Comparison of ENCODE assay signal across 15 cellular contexts in the genomic region with DNA sequence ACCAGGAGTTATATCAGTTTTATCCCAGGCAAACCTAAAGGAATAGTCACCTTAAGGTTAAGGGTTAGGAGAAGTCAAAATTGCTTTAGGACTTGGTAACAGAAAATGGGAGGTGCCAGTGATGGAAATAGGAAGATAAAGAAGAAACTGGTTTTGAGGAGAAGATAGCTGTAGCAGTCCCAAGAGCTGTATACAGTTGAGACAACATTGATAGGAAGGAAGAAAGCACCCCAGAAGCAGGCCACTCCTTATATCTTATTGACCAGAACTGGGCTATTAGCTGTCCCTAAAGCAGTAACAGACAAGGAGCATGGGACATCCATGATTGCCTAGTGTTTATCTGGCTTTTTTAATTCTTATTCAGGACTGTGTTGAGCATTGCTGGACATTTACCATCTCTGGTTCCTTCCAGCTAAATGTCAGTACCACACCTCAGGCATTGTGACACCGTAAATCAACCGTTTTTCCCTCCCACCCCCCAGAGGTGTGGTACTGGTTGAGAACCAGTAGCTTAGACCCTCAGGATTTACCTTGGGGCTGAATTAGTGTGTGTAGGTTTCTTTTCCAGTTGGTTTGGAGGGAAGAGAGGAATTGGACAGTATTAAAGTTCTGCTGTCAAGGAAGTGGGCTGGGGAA. TPM values are rescaled to one million over a fixed set of nuclear protein-coding genes. Genes with fewer than 3 reads are reported as not detected.
DNase-seq lines count a peak whose midpoint lies in the region; ATAC-seq, FAIRE-seq and TF ChIP-seq lines count a peak whose summit lies in the region.
"Had no signal": no experiment of that assay in that cellular context is flagged by ENCODE, and none has a peak within 500 bp of the region (broad histone marks: within the 10 kb centered on the region; RNA-seq: fewer than 3 reads in every experiment).

No MANE protein-coding gene starts in this region.

- H3K4me1 ChIP-seq in SK-N-SH (ENCODE audit: control insufficient read depth in 1 of 2, insufficient read depth in 2 of 2, low read depth in 1 of 2, low read length in 1 of 2) (peaks cover 0 to 5% of the 10 kb centered on the region in 2 experiments; a peak in 2 of 4 replicates), astrocyte (ENCODE audit: insufficient read depth, low read length) (peaks cover 4% of the 10 kb centered on the region)

- TF ChIP-seq CTCF in SK-N-SH (IDR thresholded peaks at IDR 0.05) (no peak), astrocyte (IDR thresholded peaks at IDR 0.05; ENCODE audit: insufficient read depth, low read depth, low read length) (no peak), neural cell (IDR thresholded peaks at IDR 0.05; ENCODE audit: poor library complexity, severe bottlenecking) (no peak)

- ATAC-seq in SK-N-SH treated with all-trans-retinoic acid at 6 μM for 48 hours (no peak), HG03521 (IDR thresholded peaks at IDR 0.05; ENCODE audit: unreplicated experiment) (no peak), HG02938 (IDR thresholded peaks at IDR 0.05; ENCODE audit: unreplicated experiment) (no peak)
- ATAC-seq: pancreas had no signal

- H3K36me3 ChIP-seq in SK-N-SH (replicated peaks in 1 of 2; ENCODE audit: control insufficient read depth in 1 of 2, insufficient read depth in 2 of 2, low read length in 1 of 2) (peaks cover 0 to 15% of the 10 kb centered on the region in 2 experiments), astrocyte (ENCODE audit: insufficient read depth, low read length) (no peaks in the 10 kb centered on the region), neural cell (ENCODE audit: insufficient read depth, low read length) (no peaks in the 10 kb centered on the region)
- H3K36me3 ChIP-seq: ascending aorta, pancreas had no signal

- peak overlapping the region; percentile 87 for H3K4me3 Mint-ChIP-seq in astrocyte (ENCODE audit: unreplicated experiment)
- no peak overlapping the region for H3K4me3 Mint-ChIP-seq in activated CD4-positive, alpha-beta T cell treated with anti-CD3 and anti-CD28 coated beads, Interleukin-2, amount 10 ng/mL, durations not matched to agents 24 days and 14 days

- intact Hi-C loops in activated CD4-positive, alpha-beta T cell treated with anti-CD3 and anti-CD28 coated beads, Interleukin-2, amount 10 ng/mL, durations not matched to agents 24 days and 14 days (cut with micrococcal nuclease), result loop anchor here (2.0 to 5.0 kb wide), 2 partner anchors 99 to 573 kb away; no protein-coding TSS in a partner anchor

- TF ChIP-seq RAD21 in SK-N-SH (IDR thresholded peaks at IDR 0.05; ENCODE audit: low read length), result no peak
- TF ChIP-seq RAD21 in neural cell (conservative IDR thresholded peaks at IDR 0.05), result no peak

- peak overlapping the region; percentile 88; the same call in 1 of the 2 replicates for H3K4me2 ChIP-seq in SK-N-SH
- peak overlapping the region; percentile 1 for H3K4me2 ChIP-seq in astrocyte (ENCODE audit: low read length)
- peak overlapping the region; percentile 90 for H3K4me2 ChIP-seq in neural cell (ENCODE audit: low read length)

- H3K4me3 ChIP-seq in SK-N-SH (ENCODE audit: low read depth in 2 of 2, low read length in 1 of 2) (no peak overlapping the region), astrocyte (ENCODE audit: insufficient read depth, low read depth, low read length) (no peak overlapping the region), neural cell (ENCODE audit: low read length) (peak overlapping the region; percentile 83)

- peaks cover 13% of the 10 kb centered on the region; the same call in 1 of the 2 replicates for H4K20me1 ChIP-seq in SK-N-SH (ENCODE audit: insufficient read depth)
- peaks cover 17% of the 10 kb centered on the region for H4K20me1 ChIP-seq in astrocyte (ENCODE audit: insufficient read depth, low read length)
- no peaks in the 10 kb centered on the region for H4K20me1 ChIP-seq in neural cell (ENCODE audit: insufficient read depth)

- no peaks in the 10 kb centered on the region for H3K9me2 ChIP-seq in SK-N-SH
- H3K9me2 ChIP-seq in neural cell (ENCODE audit: insufficient read depth, low read length), result no peaks in the 10 kb centered on the region

- H3K27me3 Mint-ChIP-seq in astrocyte (ENCODE audit: low read depth, unreplicated experiment), result no peaks in the 10 kb centered on the region
- H3K27me3 Mint-ChIP-seq in activated CD4-positive, alpha-beta T cell treated with anti-CD3 and anti-CD28 coated beads, Interleukin-2, amount 10 ng/mL, durations not matched to agents 24 days and 14 days, result no peaks in the 10 kb centered on the region
- H3K27me3 Mint-ChIP-seq: memory B cell had no signal

- H3K4me1 Mint-ChIP-seq in astrocyte (ENCODE audit: low read depth, unreplicated experiment), result peaks cover 15% of the 10 kb centered on the region
- peaks cover 18% of the 10 kb centered on the region for H3K4me1 Mint-ChIP-seq in activated CD4-positive, alpha-beta T cell treated with anti-CD3 and anti-CD28 coated beads, Interleukin-2, amount 10 ng/mL, durations not matched to agents 24 days and 14 days

- H2AFZ ChIP-seq in SK-N-SH (ENCODE audit: low read depth), result no peak overlapping the region
- no peak overlapping the region for H2AFZ ChIP-seq in astrocyte (ENCODE audit: low read depth, low read length)
- no peak overlapping the region for H2AFZ ChIP-seq in neural cell (ENCODE audit: low read depth, low read length)

- TF ChIP-seq EP300 in SK-N-SH (IDR thresholded peaks at IDR 0.05; ENCODE audit: borderline replicate concordance in 1 of 2, low read depth in 1 of 2, low read length in 1 of 2), result no peak
- no peak for TF ChIP-seq EP300 in neural cell (conservative IDR thresholded peaks at IDR 0.05; ENCODE audit: poor library complexity, severe bottlenecking)

- H3F3A ChIP-seq in SK-N-SH (replicated peaks; ENCODE audit: insufficient read depth) (peaks cover 16% of the 10 kb centered on the region), neural cell (ENCODE audit: insufficient read depth, low read length, poor library complexity, severe bottlenecking) (no peaks in the 10 kb centered on the region)

- no peak for DNase-seq in SK-N-SH
- DNase-seq in NAMALWA (ENCODE audit: low spot score), result peak; percentile 8
- no peak for DNase-seq in astrocyte (ENCODE audit: low read depth)
- no peak for DNase-seq in activated CD4-positive, alpha-beta T cell treated with anti-CD3 and anti-CD28 coated beads, Interleukin-2, amount 10 ng/mL, durations not matched to agents 24 days and 14 days
- DNase-seq: 8988T, DMS 273 treated with DMSO at 0.1 percent for 48 hours, pancreas, small intestine had no signal

- H3K79me2 ChIP-seq in SK-N-SH (ENCODE audit: insufficient read depth) (peaks cover 37% of the 10 kb centered on the region), astrocyte (ENCODE audit: insufficient read depth, low read length) (peaks cover 27% of the 10 kb centered on the region), neural cell (replicated peaks; ENCODE audit: insufficient read depth, low read length) (peaks cover 27% of the 10 kb centered on the region)

- no peak for FAIRE-seq in astrocyte (lab: Jason Lieb, UNC)
- FAIRE-seq: pancreas, small intestine had no signal

- 92% methylated on average over 2 of the region's 2 CpGs for WGBS in SK-N-SH (ENCODE audit: low lambda C conversion rate)

- peaks cover 2% of the 10 kb centered on the region for H3K36me3 Mint-ChIP-seq in astrocyte (ENCODE audit: low read depth, unreplicated experiment)
- H3K36me3 Mint-ChIP-seq in activated CD4-positive, alpha-beta T cell treated with anti-CD3 and anti-CD28 coated beads, Interleukin-2, amount 10 ng/mL, durations not matched to agents 24 days and 14 days (ENCODE audit: low read depth), result peaks cover 7% of the 10 kb centered on the region
- H3K36me3 Mint-ChIP-seq: memory B cell had no signal

- POLR2A ChIA-PET in SK-N-SH (lab: Yijun Ruan, JAX), result interaction anchor here (1.6 kb wide), 1 partner anchor 263 kb away, joined by 6 read pairs; no protein-coding TSS in a partner anchor

- H3K27me3 ChIP-seq in SK-N-SH (ENCODE audit: insufficient read depth) (no peaks in the 10 kb centered on the region), astrocyte (ENCODE audit: insufficient read depth, low read length) (no peaks in the 10 kb centered on the region), neural cell (ENCODE audit: insufficient read depth, low read depth, low read length) (no peaks in the 10 kb centered on the region)
- H3K27me3 ChIP-seq: ascending aorta, pancreas had no signal

- no peak overlapping the region for H3K27ac ChIP-seq in SK-N-SH (ENCODE audit: low read depth in 2 of 2, low read length in 1 of 2)
- H3K27ac ChIP-seq in astrocyte (ENCODE audit: low read depth, low read length), result no peak overlapping the region
- no peak overlapping the region for H3K27ac ChIP-seq in neural cell (ENCODE audit: low read length)

- H3K9ac ChIP-seq in SK-N-SH, result no peak overlapping the region
- H3K9ac ChIP-seq in astrocyte (ENCODE audit: low read length), result no peak overlapping the region
- H3K9ac ChIP-seq in neural cell (ENCODE audit: low read length), result no peak overlapping the region

- CTCF ChIA-PET in SK-N-SH (lab: Yijun Ruan, JAX), result no interaction called here

- peak overlapping the region; percentile 58 for H3K27ac Mint-ChIP-seq in astrocyte (ENCODE audit: unreplicated experiment)
- H3K27ac Mint-ChIP-seq in activated CD4-positive, alpha-beta T cell treated with anti-CD3 and anti-CD28 coated beads, Interleukin-2, amount 10 ng/mL, durations not matched to agents 24 days and 14 days, result no peak overlapping the region

- peaks cover 4% of the 10 kb centered on the region for H3K9me3 Mint-ChIP-seq in astrocyte (ENCODE audit: unreplicated experiment)
- H3K9me3 Mint-ChIP-seq in activated CD4-positive, alpha-beta T cell treated with anti-CD3 and anti-CD28 coated beads, Interleukin-2, amount 10 ng/mL, durations not matched to agents 24 days and 14 days, result no peaks in the 10 kb centered on the region
- H3K9me3 Mint-ChIP-seq: dendritic cell treated with granulocyte-macrophage colony-stimulating factor and Interleukin-4, amounts not matched to agents 40 ng/mL and 50 ng/mL, for 4 days; memory B cell had no signal

- H3K9me3 ChIP-seq in SK-N-SH, result no peaks in the 10 kb centered on the region
- H3K9me3 ChIP-seq in astrocyte (ENCODE audit: insufficient read depth, low read depth, low read length), result no peaks in the 10 kb centered on the region
- H3K9me3 ChIP-seq in neural cell (ENCODE audit: low read length), result no peaks in the 10 kb centered on the region
- H3K9me3 ChIP-seq: ascending aorta, pancreas had no signal

TF ChIP-seq in SK-N-SH, 30 proteins besides CTCF, POLR2A, EP300 and RAD21 (continues in another document):
- no peak for TF ChIP-seq RXRA (IDR thresholded peaks at IDR 0.05; ENCODE audit: borderline replicate concordance, low read depth)

TF ChIP-seq in neural cell, 6 proteins besides CTCF, POLR2A, EP300 and RAD21 (continues in another document):
- TF ChIP-seq SMC3 (conservative IDR thresholded peaks at IDR 0.05; ENCODE audit: poor library complexity), result no peak
- TF ChIP-seq MXI1 (conservative IDR thresholded peaks at IDR 0.05; ENCODE audit: poor library complexity, severe bottlenecking), result no peak
- no peak for TF ChIP-seq TAF1 (IDR thresholded peaks at IDR 0.05; ENCODE audit: low read depth)
- no peak for TF ChIP-seq POLR2AphosphoS5 (IDR thresholded peaks at IDR 0.05)

RNA-seq across cellular contexts. Expression of a gene that starts 2.0 kb away (rescaled TPM):
- 17.5 and 18.2 TPM in 2 replicates for polyA plus RNA-seq in SK-N-SH (2012; rRNA removed)
- polyA plus RNA-seq in SK-N-SH (2012; cell fraction: cytosol; rRNA removed), result 41.8 and 54.8 TPM in 2 replicates
- 7.7 and 17.3 TPM in 2 replicates for polyA plus RNA-seq in SK-N-SH (2012; cell fraction: nucleus; rRNA removed)
- 158 and 161 TPM in 2 replicates for total RNA-seq in astrocyte
- 16.5 and 19.8 TPM in 2 replicates for polyA plus RNA-seq in neural cell
- 17.3 and 17.4 TPM in 2 replicates for polyA minus RNA-seq in neural cell
- total RNA-seq in activated CD4-positive, alpha-beta T cell treated with anti-CD3 and anti-CD28 coated beads, Interleukin-2, amount 10 ng/mL, durations not matched to agents 24 days and 14 days, result 44.7 and 48.4 TPM in 2 replicates

Comparison
In these comparisons a context has a peak if more than half of its experiments do, and no peak if none do; other contexts are left out.
1. H3K4me2 ChIP-seq: peak in every context shown above with its lines; median percentile 90 in neural cell; 88 in SK-N-SH; 1 in astrocyte.